10 cellular contexts compared by ENCODE assay signal in the genomic region with DNA sequence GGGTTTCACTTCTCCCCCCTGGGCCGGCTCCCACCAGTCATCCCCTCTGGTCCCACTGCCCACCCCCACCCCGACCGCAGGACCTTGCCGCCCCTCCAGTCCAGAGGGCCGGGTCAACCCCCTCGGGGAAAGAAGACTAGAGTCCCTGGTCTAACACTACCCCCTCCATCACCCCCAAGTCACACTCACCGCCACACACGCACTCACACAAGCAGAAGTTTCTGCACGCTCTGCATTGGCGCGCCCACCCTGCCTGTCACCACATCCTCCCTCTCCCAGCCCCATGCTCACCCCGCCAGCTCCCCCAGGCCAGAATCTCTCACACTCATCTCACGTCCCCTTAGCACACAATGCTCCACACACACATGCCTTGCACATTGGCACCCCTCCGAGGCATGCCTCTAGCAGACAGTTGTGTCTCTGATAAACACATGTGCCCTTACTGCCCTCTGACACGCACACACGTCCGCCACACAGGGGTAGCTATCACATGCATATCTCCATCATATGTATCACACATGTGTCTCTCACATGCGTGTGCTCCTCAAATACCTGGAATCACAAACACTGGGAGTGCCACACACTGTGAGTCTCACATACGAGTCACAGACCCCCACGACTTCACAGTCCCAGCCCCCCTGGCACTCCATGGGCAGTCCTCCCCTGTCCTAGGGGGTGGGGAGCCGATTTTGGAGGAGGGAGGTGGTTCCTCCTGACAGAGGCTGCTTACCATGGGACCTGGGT. TPM values are rescaled to one million over a fixed set of nuclear protein-coding genes. Genes with fewer than 3 reads are reported as not detected.
DNase-seq lines count a peak whose midpoint lies in the region; FAIRE-seq and TF ChIP-seq lines count a peak whose summit lies in the region.
"Had no signal": no experiment of that assay in that cellular context is flagged by ENCODE, and none has a peak within 500 bp of the region (broad histone marks: within the 10 kb centered on the region; RNA-seq: fewer than 3 reads in every experiment).

No MANE protein-coding gene starts in this region.

- peaks cover 0 to 12% (median 0%) of the 10 kb centered on the region in 5 donors for H3K27me3 ChIP-seq in subcutaneous abdominal adipose tissue (ENCODE audit: control insufficient read depth in 5 of 5, insufficient read depth in 4 of 5, low read length in 5 of 5)

- H3K9me3 ChIP-seq in kidney (ENCODE audit: control insufficient read depth in 1 of 2, low read length in 2 of 2) (no peaks in the 10 kb centered on the region), subcutaneous abdominal adipose tissue (ENCODE audit: control insufficient read depth in 5 of 5, low read length in 5 of 5) (no peaks in the 10 kb centered on the region)

- DNase-seq in NOMO-1 treated with DMSO at 0.1 percent for 48 hours (lab: John Stamatoyannopoulos, UW; ENCODE audit: unreplicated experiment) (peak; percentile 11), NOMO-1 (lab: John Stamatoyannopoulos, UW; ENCODE audit: unreplicated experiment in 2 of 2) (no peak), kidney (peak; percentile 59), CD1c-positive myeloid dendritic cell (ENCODE audit: extremely low spot score) (no peak), ureter (ENCODE audit: low spot score) (no peak), NCI-H128 (lab: John Stamatoyannopoulos, UW; ENCODE audit: unreplicated experiment) (no peak)
- DNase-seq: 8988T, retina had no signal

- no peak for FAIRE-seq in kidney (lab: Jason Lieb, UNC)

- peak overlapping the region; percentile 91 for H3K27ac Mint-ChIP-seq in activated naive CD8-positive, alpha-beta T cell

- intact Hi-C loops in kidney (cut with DNase I), result no loop called here

- no peaks in the 10 kb centered on the region for H3K9me3 Mint-ChIP-seq in activated naive CD8-positive, alpha-beta T cell (ENCODE audit: low read depth)

- H3K36me3 Mint-ChIP-seq in activated naive CD8-positive, alpha-beta T cell, result no peaks in the 10 kb centered on the region

- H3K27me3 Mint-ChIP-seq in activated naive CD8-positive, alpha-beta T cell, result peaks cover 12% of the 10 kb centered on the region

- H3K4me3 Mint-ChIP-seq in activated naive CD8-positive, alpha-beta T cell, result peak overlapping the region; percentile 96

- peaks cover 57% of the 10 kb centered on the region for H3K4me1 Mint-ChIP-seq in activated naive CD8-positive, alpha-beta T cell (ENCODE audit: low read depth)

- no peak overlapping the region for H3K4me3 ChIP-seq in kidney (ENCODE audit: low read length in 2 of 2)
- peak overlapping the region; percentile 62 to 77 (median 62) for H3K4me3 ChIP-seq in subcutaneous abdominal adipose tissue (ENCODE audit: low read depth in 1 of 5, low read length in 5 of 5)

- no peak for TF ChIP-seq CTCF in kidney (IDR thresholded peaks at IDR 0.05; ENCODE audit: borderline replicate concordance, extremely low read depth, insufficient read depth)

- H3K36me3 ChIP-seq in kidney (ENCODE audit: control insufficient read depth in 1 of 2, insufficient read depth in 2 of 2, low read length in 2 of 2) (no peaks in the 10 kb centered on the region), subcutaneous abdominal adipose tissue (ENCODE audit: control insufficient read depth in 5 of 5, insufficient read depth in 5 of 5, low read length in 5 of 5) (no peaks in the 10 kb centered on the region)

- no peak overlapping the region for H3K27ac ChIP-seq in kidney (ENCODE audit: low read depth in 2 of 2, low read length in 2 of 2)
- H3K27ac ChIP-seq in subcutaneous abdominal adipose tissue (ENCODE audit: low read depth, low read length), result peak overlapping the region; percentile 74

- H3K4me1 ChIP-seq in kidney (ENCODE audit: control insufficient read depth in 1 of 2, insufficient read depth in 1 of 2, low read depth in 1 of 2, low read length in 2 of 2) (no peaks in the 10 kb centered on the region), subcutaneous abdominal adipose tissue (ENCODE audit: control insufficient read depth in 5 of 5, insufficient read depth in 5 of 5, low read length in 5 of 5) (peaks cover 9 to 88% (median 79%) of the 10 kb centered on the region in 5 donors)

- H3K9ac ChIP-seq in kidney (ENCODE audit: low read length in 2 of 2) (no peak overlapping the region), subcutaneous abdominal adipose tissue (ENCODE audit: low read length in 5 of 5) (peak overlapping the region; percentile 20 to 81 (median 38))

RNA-seq across cellular contexts. Expression of a gene that starts 0.8 kb away (rescaled TPM):
- total RNA-seq in kidney (43.4 TPM), ureter (42.7 TPM)
- polyA plus RNA-seq in kidney (ENCODE audit: insufficient read depth, low read depth, low replicate concordance), result 3.2 TPM

Comparison
In these comparisons a context has a peak if more than half of its experiments do, and no peak if none do; other contexts are left out.
1. DNase-seq: peak in NOMO-1 treated with DMSO at 0.1 percent for 48 hours (single experiment) and kidney (single experiment); none in NOMO-1 (0 of 2), CD1c-positive myeloid dendritic cell (single experiment), ureter (single experiment) and NCI-H128 (single experiment).
2. H3K4me3 ChIP-seq: peak in subcutaneous abdominal adipose tissue (5 of 5); none in kidney (0 of 2).
3. H3K9ac ChIP-seq: peak in subcutaneous abdominal adipose tissue (5 of 5); none in kidney (0 of 2).